2 cellular contexts compared by ENCODE assay signal in genomic region chr1:10057744-10058294, GRCh38.
TF ChIP-seq lines count a peak whose summit lies in the region.

No MANE protein-coding gene starts in this region.

TF ChIP-seq in SK-N-SH, 30 proteins besides CTCF, POLR2A, EP300 and RAD21 (continued from another document):
- TF ChIP-seq MAX (IDR thresholded peaks at IDR 0.05; ENCODE audit: low read depth) (no peak), MXI1 (IDR thresholded peaks at IDR 0.05; ENCODE audit: low read depth, low read length) (no peak), GATA2 (CRISPR knock-in tag; IDR thresholded peaks at IDR 0.05) (no peak), EZH2phosphoT487 (IDR thresholded peaks at IDR 0.05; ENCODE audit: borderline replicate concordance, low read depth) (no peak), TCF12 (IDR thresholded peaks at IDR 0.05) (no peak), JUND (IDR thresholded peaks at IDR 0.05) (no peak), GABPA (IDR thresholded peaks at IDR 0.05; ENCODE audit: low read depth) (no peak), FOXM1 (IDR thresholded peaks at IDR 0.05; ENCODE audit: low read depth) (no peak), RFX5 (IDR thresholded peaks at IDR 0.05; ENCODE audit: low read length) (no peak), FOSL2 (IDR thresholded peaks at IDR 0.05; ENCODE audit: borderline replicate concordance, low read depth) (no peak), PBX3 (IDR thresholded peaks at IDR 0.05) (no peak)

TF ChIP-seq in SK-N-SH treated with all-trans-retinoic acid at 6 μM for 48 hours, 23 proteins besides CTCF, POLR2A, EP300 and RAD21 (continued from another document):
- TF ChIP-seq PATZ1 (CRISPR knock-in tag; IDR thresholded peaks at IDR 0.05; ENCODE audit: borderline replicate concordance): no peak
- no peak for TF ChIP-seq SNAI2 (CRISPR knock-in tag; IDR thresholded peaks at IDR 0.05)
- no peak for TF ChIP-seq ZFP3 (CRISPR knock-in tag; IDR thresholded peaks at IDR 0.05)
- no peak for TF ChIP-seq PPARA (CRISPR knock-in tag; IDR thresholded peaks at IDR 0.05; ENCODE audit: borderline replicate concordance)
